ENCODE assay signal across 8 cellular contexts in the genomic region with DNA sequence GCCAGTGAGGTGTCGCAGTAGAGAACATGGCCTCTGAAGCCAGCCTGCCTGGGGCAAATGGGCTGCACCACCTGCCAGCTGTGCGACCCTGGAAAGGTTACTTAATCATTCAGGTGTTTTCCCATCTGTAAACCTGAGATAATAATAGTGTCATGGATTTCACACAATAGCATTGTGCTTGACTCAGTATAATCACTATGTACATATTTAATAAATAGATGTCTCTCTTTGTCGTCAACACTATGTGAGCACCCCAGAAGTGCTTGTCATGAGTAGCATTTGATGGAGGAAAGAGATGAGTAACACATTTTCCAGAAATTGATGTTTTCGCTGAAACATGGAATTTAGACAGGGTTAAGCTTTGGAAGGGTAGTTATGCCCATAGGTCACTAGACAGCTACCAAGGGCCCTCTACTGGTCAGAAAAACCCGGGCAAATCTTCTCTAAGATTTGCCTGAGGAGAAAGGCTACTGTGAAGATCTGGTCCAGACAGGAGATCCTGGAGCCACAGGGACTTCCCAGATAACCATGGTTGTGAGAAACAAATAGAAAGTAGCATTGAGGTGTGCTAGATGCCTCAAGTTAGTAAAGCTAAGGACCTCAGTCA. TPM values are rescaled to one million over a fixed set of nuclear protein-coding genes. Genes with fewer than 3 reads are reported as not detected.
DNase-seq lines count a peak whose midpoint lies in the region; ATAC-seq and TF ChIP-seq lines count a peak whose summit lies in the region.

No MANE protein-coding gene starts in this region.

- TF ChIP-seq CTCF in CD14-positive monocyte (IDR thresholded peaks at IDR 0.05) (peak; percentile 54), PC-9 (conservative IDR thresholded peaks at IDR 0.05) (peak; percentile 83), psoas muscle (IDR thresholded peaks at IDR 0.05) (peak; percentile 56)

- CTCF ChIA-PET in PC-9 (lab: Charles Lee): interaction anchor here (0.6 to 2.0 kb wide), 3 partner anchors 16 to 103 kb away, joined by 3 to 13 read pairs (median 3); no protein-coding TSS in a partner anchor

- H3K27ac Mint-ChIP-seq in CD14-positive monocyte: peak overlapping the region in 1 of 7 donors; percentile 19

- peaks cover 38 to 49% (median 39%) of the 10 kb centered on the region in 3 donors for H3K27me3 Mint-ChIP-seq in CD14-positive monocyte (ENCODE audit: low read depth in 3 of 3)
- H3K27me3 Mint-ChIP-seq in activated T-cell treated with anti-CD3 and anti-CD28 coated beads, Interleukin-2, amount 50 U/mL, for 4 hours (ENCODE audit: low read depth): no peaks in the 10 kb centered on the region

- H2AFZ ChIP-seq in PC-9: no peak overlapping the region

- BruUV-seq in PC-9 (replicated peaks; lab: Mats Ljungman, UMichigan): no TSS peak

- intact Hi-C loops in CD14-positive monocyte (cut with micrococcal nuclease) (loop anchor here in 1 of 2 donors (10.0 kb wide), 1 partner anchor 208 kb away; no protein-coding TSS in a partner anchor), PC-9 (cut with micrococcal nuclease; ENCODE audit: unreplicated experiment) (loop anchor here (1.0 to 2.0 kb wide), 3 partner anchors 102 to 182 kb away; no protein-coding TSS in a partner anchor), psoas muscle (cut with DNase I) (loop anchor here (2.0 kb wide), 2 partner anchors 98 to 102 kb away; no protein-coding TSS in a partner anchor)

- no peaks in the 10 kb centered on the region for H3K9me2 ChIP-seq in PC-9 (ENCODE audit: insufficient read depth)

- peaks cover 26% of the 10 kb centered on the region for H3K4me1 ChIP-seq in PC-9 (replicated peaks; ENCODE audit: insufficient read depth)
- no peaks in the 10 kb centered on the region for H3K4me1 ChIP-seq in psoas muscle

- H3K27me3 ChIP-seq in PC-9 (ENCODE audit: insufficient read depth, low read depth) (no peaks in the 10 kb centered on the region), psoas muscle (ENCODE audit: insufficient read depth in 3 of 3, low read length in 2 of 3) (no peaks in the 10 kb centered on the region)

- no peaks in the 10 kb centered on the region for H4K20me1 ChIP-seq in PC-9 (ENCODE audit: insufficient read depth)

- POLR2A ChIA-PET in PC-9 (lab: Charles Lee; ENCODE audit: unreplicated experiment): interaction anchor here (0.6 kb wide), 1 partner anchor 71 kb away, joined by 3 read pairs; no protein-coding TSS in a partner anchor

- ATAC-seq in psoas muscle: peak in 3 of 4 donors; percentile 46 to 84 (median 80)
- ATAC-seq in GM21825 (IDR thresholded peaks at IDR 0.05; ENCODE audit: unreplicated experiment): no peak
- ATAC-seq in HG02763 (IDR thresholded peaks at IDR 0.05; ENCODE audit: unreplicated experiment): no peak
- ATAC-seq in activated T-cell treated with anti-CD3 and anti-CD28 coated beads, Interleukin-2, amount 50 U/mL, for 4 hours: no peak

- 79 to 83% (median 80%) methylated on average over 5 of the region's 5 CpGs for WGBS in psoas muscle, 3 donors

- peak overlapping the region; percentile 23; the same call in 1 of the 2 replicates for H3K4me2 ChIP-seq in PC-9

- no peak for DNase-seq in CD14-positive monocyte (ENCODE audit: low spot score)
- peak; percentile 67 for DNase-seq in HCEC 1CT
- peak; percentile 40 to 55 for DNase-seq in PC-9
- peak; percentile 39 for DNase-seq in fibroblast of gingiva (ENCODE audit: low read depth)
- no peak for DNase-seq in psoas muscle
- DNase-seq in activated T-cell treated with anti-CD3 and anti-CD28 coated beads, Interleukin-2, amount 50 U/mL, for 4 hours: no peak

- H3K27ac ChIP-seq in PC-9: peak overlapping the region; percentile 20; the same call in 1 of the 2 replicates
- no peak overlapping the region for H3K27ac ChIP-seq in psoas muscle

- H3K36me3 ChIP-seq in PC-9 (ENCODE audit: low read depth) (0 out of 2 replicates have a peak, but pooled peaks cover 5% of the 10 kb centered on the region), psoas muscle (ENCODE audit: insufficient read depth in 1 of 2, low read depth in 1 of 2) (no peaks in the 10 kb centered on the region)

- peaks cover under 1 to 8% (median 4%) of the 10 kb centered on the region in 7 donors for H3K9me3 Mint-ChIP-seq in CD14-positive monocyte
- H3K9me3 Mint-ChIP-seq in activated T-cell treated with anti-CD3 and anti-CD28 coated beads, Interleukin-2, amount 50 U/mL, for 4 hours: peaks cover 1% of the 10 kb centered on the region

- H3K9me3 ChIP-seq in PC-9 (ENCODE audit: insufficient read depth, low read depth) (peaks cover 8% of the 10 kb centered on the region; the same call in 1 of the 2 replicates), psoas muscle (no peaks in the 10 kb centered on the region)

- H3F3A ChIP-seq in PC-9 (ENCODE audit: insufficient read depth, low read depth): peaks cover 10% of the 10 kb centered on the region

- H3K4me3 Mint-ChIP-seq in CD14-positive monocyte: peak overlapping the region in 1 of 2 donors; percentile 54
- no peak overlapping the region for H3K4me3 Mint-ChIP-seq in activated T-cell treated with anti-CD3 and anti-CD28 coated beads, Interleukin-2, amount 50 U/mL, for 4 hours

- H3K79me2 ChIP-seq in PC-9 (ENCODE audit: low read depth): no peaks in the 10 kb centered on the region

- H3K36me3 Mint-ChIP-seq in CD14-positive monocyte: peaks cover 1 to 11% of the 10 kb centered on the region in 2 donors
- no peaks in the 10 kb centered on the region for H3K36me3 Mint-ChIP-seq in activated T-cell treated with anti-CD3 and anti-CD28 coated beads, Interleukin-2, amount 50 U/mL, for 4 hours (ENCODE audit: insufficient read depth)

- H3K4me3 ChIP-seq in PC-9 (no peak overlapping the region), psoas muscle (no peak overlapping the region)

- peaks cover 37% of the 10 kb centered on the region for H3K4me1 Mint-ChIP-seq in CD14-positive monocyte
- peaks cover 40% of the 10 kb centered on the region for H3K4me1 Mint-ChIP-seq in activated T-cell treated with anti-CD3 and anti-CD28 coated beads, Interleukin-2, amount 50 U/mL, for 4 hours (ENCODE audit: low read depth)

RNA-seq across cellular contexts. Expression of a gene that starts 9.5 kb away (rescaled TPM):
- polyA plus RNA-seq in CD14-positive monocyte: 10 to 100 TPM; 13.4 to 15.5 TPM
- 57.7 and 91.3 TPM in 2 replicates for total RNA-seq in PC-9 (2021)
- 10 to 100 TPM; 54.3 to 93.1 (median 77.8) TPM for total RNA-seq in psoas muscle
- polyA plus RNA-seq in psoas muscle: 10 to 100 TPM; 13.3 to 61.9 (median 27.4) TPM
- total RNA-seq in activated T-cell treated with anti-CD3 and anti-CD28 coated beads, Interleukin-2, amount 50 U/mL, for 4 hours: 10 to 100 TPM; 10.3 to 11.7 (median 11.4) TPM

Comparison
In these comparisons a context has a peak if more than half of its experiments do, and no peak if none do; other contexts are left out.
1. DNase-seq: peak in HCEC 1CT (single experiment), PC-9 (2 of 2) and fibroblast of gingiva (single experiment); none in CD14-positive monocyte (single experiment), psoas muscle (0 of 2) and activated T-cell treated with anti-CD3 and anti-CD28 coated beads, Interleukin-2, amount 50 U/mL, for 4 hours (single experiment).
2. ATAC-seq: peak in psoas muscle (3 of 4); none in GM21825 (single experiment), HG02763 (single experiment) and activated T-cell treated with anti-CD3 and anti-CD28 coated beads, Interleukin-2, amount 50 U/mL, for 4 hours (0 of 2).
3. Peak in every context shown above with its lines, with median percentiles within 50 percentile points of each other: CTCF ChIP-seq.